In the genomic region with DNA sequence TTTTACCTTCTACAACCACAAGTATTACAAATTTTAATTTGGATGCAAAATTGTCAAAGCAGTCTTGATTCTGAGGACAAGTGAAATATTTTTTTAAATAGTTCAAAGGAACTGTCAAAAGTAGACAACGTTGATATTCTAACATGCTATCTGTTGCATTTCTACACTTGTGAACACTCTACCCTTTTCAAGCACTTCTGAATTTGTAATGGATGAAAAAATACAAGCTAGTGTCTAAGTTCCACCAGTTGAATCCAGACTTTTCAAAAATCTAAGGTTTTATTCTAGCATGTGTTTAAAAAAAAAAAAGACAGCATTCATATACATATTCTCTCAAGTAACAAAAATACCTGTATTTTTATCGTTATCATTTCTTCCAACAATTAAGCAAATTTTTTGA, we compare ENCODE assay signal across 8 cellular contexts. TPM values are rescaled to one million over a fixed set of nuclear protein-coding genes. Genes with fewer than 3 reads are reported as not detected.
DNase-seq lines count a peak whose midpoint lies in the region; ATAC-seq, FAIRE-seq and TF ChIP-seq lines count a peak whose summit lies in the region.

No MANE protein-coding gene starts in this region.

- no peak overlapping the region for H4K91ac ChIP-seq in neuronal stem cell (ENCODE audit: low read depth, low read length, poor library complexity)

- no peak overlapping the region for H2AFZ ChIP-seq in neuronal stem cell (ENCODE audit: low read length)

- H3K27me3 ChIP-seq in SJCRH30, result no peaks in the 10 kb centered on the region
- H3K27me3 ChIP-seq in neuronal stem cell (ENCODE audit: control insufficient read depth in 3 of 3, insufficient read depth in 3 of 3, low read depth in 1 of 3, low read length in 3 of 3), result no peaks in the 10 kb centered on the region

- no peak for TF ChIP-seq POLR2A in GM12891 (IDR thresholded peaks at IDR 0.05; ENCODE audit: low read depth, low read length)

- H4K8ac ChIP-seq in neuronal stem cell (ENCODE audit: low read depth, low read length), result no peak overlapping the region

- peak overlapping the region; percentile 91 for H3K4me3 ChIP-seq in SJCRH30
- peak overlapping the region; percentile 87 for H3K4me3 ChIP-seq in fibroblast of mammary gland (ENCODE audit: control insufficient read depth, low read depth, low read length)
- peak overlapping the region; percentile 95 for H3K4me3 ChIP-seq in retinal pigment epithelial cell (ENCODE audit: low read length)
- H3K4me3 ChIP-seq in neuronal stem cell (ENCODE audit: low read length in 2 of 2), result peak overlapping the region in 1 of 2 donors; percentile 82

- no peak overlapping the region for H2BK12ac ChIP-seq in neuronal stem cell (ENCODE audit: low read length)

- no peak overlapping the region for H2BK120ac ChIP-seq in neuronal stem cell (ENCODE audit: low read depth, low read length)

- no peak for TF ChIP-seq CTCF in fibroblast of mammary gland (conservative IDR thresholded peaks at IDR 0.05; ENCODE audit: control insufficient read depth, insufficient read depth, low read depth, low read length)
- no peak for TF ChIP-seq CTCF in retinal pigment epithelial cell (conservative IDR thresholded peaks at IDR 0.05; ENCODE audit: low read depth, low read length)
- TF ChIP-seq CTCF in GM13977 (IDR thresholded peaks at IDR 0.05; ENCODE audit: extremely low read depth, insufficient read depth, missing control alignments), result no peak

- DNase-seq in GM12891 (ENCODE audit: insufficient read length, low spot score), result no peak
- DNase-seq in SJCRH30, result no peak
- no peak for DNase-seq in fibroblast of mammary gland (ENCODE audit: low read depth)
- DNase-seq in retinal pigment epithelial cell (ENCODE audit: low read depth), result no peak
- no peak for DNase-seq in GM13977 (ENCODE audit: low spot score)
- DNase-seq in neuronal stem cell (ENCODE audit: low spot score), result no peak
- no peak for DNase-seq in stimulated activated naive CD4-positive, alpha-beta T cell treated with Interleukin-2 at 50 U/mL for 16 hours (lab: John Stamatoyannopoulos, UW)

- no peak overlapping the region for H3K4me2 ChIP-seq in neuronal stem cell (ENCODE audit: insufficient read depth, low read length, poor library complexity, severe bottlenecking)

- H3K27ac ChIP-seq in SJCRH30, result no peak overlapping the region
- no peak overlapping the region for H3K27ac ChIP-seq in neuronal stem cell (replicated peaks; ENCODE audit: low read length)

- H3K79me1 ChIP-seq in neuronal stem cell (ENCODE audit: low read depth, low read length), result peaks cover 9% of the 10 kb centered on the region

- H3K4ac ChIP-seq in neuronal stem cell (ENCODE audit: low read length), result no peak overlapping the region

- no peak overlapping the region for H3K14ac ChIP-seq in neuronal stem cell (ENCODE audit: low read length)

- H3K18ac ChIP-seq in neuronal stem cell (ENCODE audit: low read length), result no peak overlapping the region

- no peak overlapping the region for H3K23ac ChIP-seq in neuronal stem cell (ENCODE audit: low read depth, low read length, poor library complexity)

- H3K9ac ChIP-seq in neuronal stem cell (ENCODE audit: low read depth, low read length, poor library complexity), result no peak overlapping the region

- FAIRE-seq in GM12891 (lab: Jason Lieb, UNC), result peak; percentile 16

- no peaks in the 10 kb centered on the region for H3K9me3 ChIP-seq in SJCRH30 (replicated peaks)
- no peaks in the 10 kb centered on the region for H3K9me3 ChIP-seq in neuronal stem cell (replicated peaks in 1 of 2; ENCODE audit: control insufficient read depth in 2 of 2, insufficient read depth in 1 of 2, low read depth in 1 of 2, low read length in 2 of 2)

- in situ Hi-C loops in GM13977 (cut with MboI; ENCODE audit: low pct_unique_long_range_greater_than_20kb, low sequenced_read_pairs, unreplicated experiment), result no loop called here

- H3K36me3 ChIP-seq in SJCRH30, result peaks cover 2% of the 10 kb centered on the region
- peaks cover 2 to 57% of the 10 kb centered on the region in 2 donors for H3K36me3 ChIP-seq in neuronal stem cell (replicated peaks in 1 of 2; ENCODE audit: control insufficient read depth in 2 of 2, insufficient read depth in 2 of 2, low read length in 2 of 2)

- no peak for ATAC-seq in HG03135 (IDR thresholded peaks at IDR 0.05; ENCODE audit: unreplicated experiment)

- H2AK5ac ChIP-seq in neuronal stem cell (ENCODE audit: low read depth, low read length), result no peak overlapping the region

- no peak overlapping the region for H2BK15ac ChIP-seq in neuronal stem cell (ENCODE audit: low read length)

- no peak overlapping the region for H2BK5ac ChIP-seq in neuronal stem cell (ENCODE audit: low read length)

- H3K4me1 ChIP-seq in SJCRH30 (peaks cover under 1% of the 10 kb centered on the region; the same call in 1 of the 2 replicates), neuronal stem cell (ENCODE audit: control insufficient read depth in 2 of 2, insufficient read depth in 1 of 2, low read depth in 1 of 2, low read length in 2 of 2) (peaks cover 1 to 18% of the 10 kb centered on the region in 2 donors)

- 100% methylated on average over 1 of the region's 2 CpGs; no CpG with 5 or more reads in 1 of the 2 donors for WGBS in neuronal stem cell (ENCODE audit: extremely low coverage in 2 of 2, insufficient read length in 2 of 2, insufficient replicate concordance in 1 of 2), 2 donors

TF ChIP-seq in GM12891, 5 proteins besides CTCF, POLR2A, EP300 and RAD21:
- TF ChIP-seq PAX5 (IDR thresholded peaks at IDR 0.05; ENCODE audit: insufficient read depth, low read length, severe bottlenecking), result no peak
- no peak for TF ChIP-seq TAF1 (IDR thresholded peaks at IDR 0.05; ENCODE audit: low read depth, low read length)
- TF ChIP-seq POLR2AphosphoS5 (IDR thresholded peaks at IDR 0.05; ENCODE audit: low read depth, low read length), result no peak
- no peak for TF ChIP-seq POU2F2 (IDR thresholded peaks at IDR 0.05; ENCODE audit: low read depth, low read length)
- TF ChIP-seq SPI1 (IDR thresholded peaks at IDR 0.05; ENCODE audit: low read depth, low read length), result no peak

RNA-seq across cellular contexts. Expression of gene ARID4B, which starts 2.1 kb away (rescaled TPM):
- polyA plus RNA-seq in GM12891 (2012; ENCODE audit: low read depth, missing spikeins), result 17.9 TPM
- 30.3 and 34.6 TPM in 2 replicates for total RNA-seq in SJCRH30 (2014; rRNA removed; shearing (Covaris generic))
- polyA plus RNA-seq in neuronal stem cell (2013, experiment 1 of 2), result 32.4 TPM
- 34.6 TPM for polyA plus RNA-seq in neuronal stem cell (2013, experiment 2 of 2)

RNA-seq across cellular contexts. Expression of gene GGPS1, which starts 2.5 kb away (rescaled TPM):
- polyA plus RNA-seq in GM12891 (2012; ENCODE audit: low read depth, missing spikeins), result 13.6 TPM
- total RNA-seq in SJCRH30 (2014; rRNA removed; shearing (Covaris generic)), result 15.1 and 20.7 TPM in 2 replicates
- 61.2 TPM for polyA plus RNA-seq in neuronal stem cell (2013, experiment 1 of 2)
- polyA plus RNA-seq in neuronal stem cell (2013, experiment 2 of 2), result 63.6 TPM

RNA-seq across cellular contexts. Expression of gene TBCE, which starts 41.4 kb away (rescaled TPM):
- polyA plus RNA-seq in GM12891 (2012; ENCODE audit: low read depth, missing spikeins), result 20.0 TPM
- total RNA-seq in SJCRH30 (2014; rRNA removed; shearing (Covaris generic)), result 36.8 and 38.6 TPM in 2 replicates
- polyA plus RNA-seq in neuronal stem cell (2013, experiment 1 of 2), result 35.1 TPM
- polyA plus RNA-seq in neuronal stem cell (2013, experiment 2 of 2), result 32.3 TPM
